In the genomic region with DNA sequence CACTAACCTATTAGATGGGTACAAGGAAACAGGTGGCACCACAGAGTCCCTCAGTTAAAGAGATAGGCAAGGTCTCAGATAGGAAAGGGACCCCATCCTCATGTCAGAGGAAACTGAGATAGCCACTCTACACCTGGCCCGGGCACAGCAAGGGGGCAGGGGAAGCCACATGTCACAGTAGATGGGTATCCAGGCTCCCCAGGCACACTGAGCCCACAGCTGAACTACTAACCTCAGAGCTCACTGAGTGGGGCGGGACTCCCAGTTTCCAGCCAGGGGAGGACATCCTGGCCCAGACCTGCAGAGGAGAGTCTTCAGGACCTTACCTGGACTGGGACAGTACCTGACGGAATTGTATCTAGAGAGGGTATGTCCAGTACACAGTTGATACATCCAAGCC, we compare ENCODE assay signal across 25 cellular contexts. TPM values are rescaled to one million over a fixed set of nuclear protein-coding genes. Genes with fewer than 3 reads are reported as not detected.
"Had no signal": no experiment of that assay in that cellular context is flagged by ENCODE, and none has a peak within 500 bp of the region (broad histone marks: within the 10 kb centered on the region; RNA-seq: fewer than 3 reads in every experiment).

No MANE protein-coding gene starts in this region.

- H3K36me3 Mint-ChIP-seq: activated naive CD4-positive, alpha-beta T cell treated with anti-CD3 and anti-CD28 coated beads, Interleukin-2, amount 50 U/mL, for 24 hours had no signal

- H3K4me1 ChIP-seq: SJCRH30 had no signal

- H3K4me2 ChIP-seq: SK-N-SH had no signal

- H3K27ac ChIP-seq: SJCRH30 had no signal

- ATAC-seq: activated CD4-positive, CD25-positive, alpha-beta regulatory T cell treated with anti-CD3 and anti-CD28 coated beads, Interleukin-2, amount 50 U/mL, for 24 hours; activated CD8-positive, alpha-beta T cell treated with anti-CD3 and anti-CD28 coated beads, Interleukin-2, amount 10 ng/mL, durations not matched to agents 7 days and 5 days; Panc1 had no signal

- H3K9me3 Mint-ChIP-seq: activated naive CD4-positive, alpha-beta T cell treated with anti-CD3 and anti-CD28 coated beads, Interleukin-2, amount 50 U/mL, for 24 hours had no signal

- H3K27ac Mint-ChIP-seq: activated naive CD4-positive, alpha-beta T cell treated with anti-CD3 and anti-CD28 coated beads, Interleukin-2, amount 50 U/mL, for 24 hours had no signal

- H3K36me3 ChIP-seq: SJCRH30 had no signal

- DNase-seq: activated CD4-positive, alpha-beta T cell treated with anti-CD3 and anti-CD28 coated beads for 4 hours; activated CD4-positive, alpha-beta T cell treated with anti-CD3 and anti-CD28 coated beads, Interleukin-2, amount 50 U/mL, for 4 hours; activated CD8-positive, alpha-beta memory T cell treated with anti-CD3 and anti-CD28 coated beads, Interleukin-2, amount 50 U/mL, for 48 hours; anterior cingulate cortex; Karpas-422; MM.1S; NCI-H1105; NCI-H1436; NCI-H1694 treated with DMSO at 0.1 percent for 48 hours; NCI-H2029 treated with DMSO at 0.1 percent for 48 hours; NCI-H510A treated with DMSO at 0.1 percent for 48 hours; NCI-H69; NK-92 treated with Interleukin-12 subunit alpha and Interleukin-12 subunit beta, amount 100 ng/mL, for 24 hours; OCI-M1; Right ventricle myocardium superior; RPMI8226; SJCRH30; SK-N-SH; T-helper 1 cell had no signal

- H3K4me3 Mint-ChIP-seq: activated CD8-positive, alpha-beta T cell treated with anti-CD3 and anti-CD28 coated beads, Interleukin-2, amount 10 ng/mL, durations not matched to agents 7 days and 5 days; activated naive CD4-positive, alpha-beta T cell treated with anti-CD3 and anti-CD28 coated beads, Interleukin-2, amount 50 U/mL, for 24 hours had no signal

- H3K27me3 ChIP-seq: SJCRH30 had no signal

- H3K9me3 ChIP-seq: SJCRH30, SK-N-SH had no signal

- H3K9ac ChIP-seq: SK-N-SH had no signal

- H3K4me3 ChIP-seq: SJCRH30 had no signal

RNA-seq across cellular contexts. Expression of a gene that starts 17.0 kb away (rescaled TPM):
- total RNA-seq: activated CD8-positive, alpha-beta T cell treated with anti-CD3 and anti-CD28 coated beads, Interleukin-2, amount 10 ng/mL, durations not matched to agents 7 days and 5 days; cardiac septum; Right ventricle myocardium superior; SJCRH30 had no signal
- polyA plus RNA-seq: SK-N-SH had no signal

RNA-seq across cellular contexts. Expression of a gene that starts 34.7 kb away (rescaled TPM):
- total RNA-seq: activated CD8-positive, alpha-beta T cell treated with anti-CD3 and anti-CD28 coated beads, Interleukin-2, amount 10 ng/mL, durations not matched to agents 7 days and 5 days; cardiac septum; Right ventricle myocardium superior; SJCRH30 had no signal
- polyA plus RNA-seq: adipose tissue, SK-N-SH had no signal

RNA-seq across cellular contexts. Expression of a gene that starts 50.7 kb away (rescaled TPM):
- total RNA-seq: activated CD8-positive, alpha-beta T cell treated with anti-CD3 and anti-CD28 coated beads, Interleukin-2, amount 10 ng/mL, durations not matched to agents 7 days and 5 days; cardiac septum; SJCRH30 had no signal
- polyA plus RNA-seq: adipose tissue, SK-N-SH had no signal
